8 cellular contexts compared by ENCODE assay signal in genomic region chr22:17774206-17774927, GRCh38. TPM values are rescaled to one million over a fixed set of nuclear protein-coding genes. Genes with fewer than 3 reads are reported as not detected.
DNase-seq lines count a peak whose midpoint lies in the region; ATAC-seq and TF ChIP-seq lines count a peak whose summit lies in the region.

Gene BID (minus strand): TSS chr22:17774469. CDS start chr22:17750116, 24,353 bp downstream.

- H3K9me3 ChIP-seq in thoracic aorta = no peaks in the 10 kb centered on the region

- H3K9me3 Mint-ChIP-seq in effector memory CD8-positive, alpha-beta T cell = no peaks in the 10 kb centered on the region

- DNase-seq in A172 (ENCODE audit: low spot score) (no peak), HuH-7.5 (ENCODE audit: low spot score) (peak; percentile 68), mesenteric fat pad (ENCODE audit: low spot score) (no peak), thoracic aorta (ENCODE audit: low spot score) (no peak), NCI-H2171 treated with DMSO at 0.1 percent for 48 hours (lab: John Stamatoyannopoulos, UW) (no peak)
- peak in 1 of 3 experiments; percentile 40 for DNase-seq in effector memory CD8-positive, alpha-beta T cell

- H3K4me3 ChIP-seq in WI38 (ENCODE audit: low read depth, low read length) = peak within 1 kb of the TSS; percentile 64
- H3K4me3 ChIP-seq in thoracic aorta = peak within 1 kb of the TSS; percentile 81

- peaks cover 50% of the 10 kb centered on the region for H3K36me3 Mint-ChIP-seq in effector memory CD8-positive, alpha-beta T cell (ENCODE audit: insufficient read depth)

- H3K27me3 Mint-ChIP-seq in effector memory CD8-positive, alpha-beta T cell = no peaks in the 10 kb centered on the region

- H3K27ac Mint-ChIP-seq in effector memory CD8-positive, alpha-beta T cell = peak within 1 kb of the TSS; percentile 99

- no peak within 1 kb of the TSS for H3K27ac ChIP-seq in thoracic aorta

- no peaks in the 10 kb centered on the region for H3K36me3 ChIP-seq in thoracic aorta

- H3K4me3 Mint-ChIP-seq in effector memory CD8-positive, alpha-beta T cell = peak within 1 kb of the TSS; percentile 98 to 99

- TF ChIP-seq CTCF in WI38 (IDR thresholded peaks at IDR 0.05; ENCODE audit: low read depth, low read length) (no peak), thoracic aorta (IDR thresholded peaks at IDR 0.05) (no peak)

- H3K27me3 ChIP-seq in thoracic aorta (replicated peaks; ENCODE audit: insufficient read depth) = no peaks in the 10 kb centered on the region

- peaks cover 57 to 70% of the 10 kb centered on the region in 2 donors for H3K4me1 Mint-ChIP-seq in effector memory CD8-positive, alpha-beta T cell (ENCODE audit: low read depth in 2 of 2)

- H3K4me1 ChIP-seq in thoracic aorta (ENCODE audit: control insufficient read depth in 1 of 2, low read depth in 2 of 2) = peaks cover 3 to 11% of the 10 kb centered on the region in 2 donors

- ATAC-seq in GM18498 (IDR thresholded peaks at IDR 0.05; ENCODE audit: unreplicated experiment) (peak; percentile 44), thoracic aorta (ENCODE audit: insufficient number of reproducible peaks, low FRiP score, low read depth) (no peak)
- ATAC-seq in effector memory CD8-positive, alpha-beta T cell (replicated peaks) = peak; percentile 34

RNA-seq across cellular contexts. Expression of gene BID, which starts in this region (rescaled TPM):
- 72.4 and 83.9 TPM in 2 replicates for total RNA-seq in A172 (2014; rRNA removed; shearing (Covaris generic))
- 30.6 TPM for total RNA-seq in mesenteric fat pad
- 10 to 100 TPM; 13.5 to 18.1 TPM for total RNA-seq in thoracic aorta
